Comparison of ENCODE assay signal across 8 cellular contexts in the genomic region with DNA sequence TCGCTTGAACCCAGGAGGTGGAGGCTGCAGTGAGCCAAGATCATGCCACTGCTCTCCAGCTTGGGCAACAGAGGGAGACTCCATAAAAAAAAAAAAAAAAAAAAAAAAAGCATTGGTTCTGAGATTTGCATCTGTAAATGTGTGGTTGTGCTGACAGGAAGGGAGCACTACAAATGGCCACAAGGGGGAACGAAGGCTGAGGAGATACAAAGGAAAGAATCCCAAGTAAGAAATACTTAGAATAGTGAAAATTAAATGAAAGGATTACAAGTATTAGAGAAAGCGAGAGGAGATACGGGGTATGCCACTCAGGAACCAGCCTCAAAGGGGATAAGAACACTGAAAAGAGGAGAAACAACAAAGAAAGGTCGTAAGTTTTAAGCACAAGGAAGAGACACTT.
DNase-seq lines count a peak whose midpoint lies in the region; ATAC-seq and TF ChIP-seq lines count a peak whose summit lies in the region.

No MANE protein-coding gene starts in this region.

- H3K4me3 ChIP-seq in fibroblast of mammary gland (ENCODE audit: control insufficient read depth, low read depth, low read length): no peak overlapping the region

- peak; percentile 24 for DNase-seq in AG20443 (ENCODE audit: low spot score)
- DNase-seq in NCI-H526 treated with DMSO at 0.1 percent for 48 hours (lab: John Stamatoyannopoulos, UW): peak; percentile 61
- DNase-seq in fibroblast of mammary gland (ENCODE audit: low read depth): peak; percentile 58
- no peak for DNase-seq in HPDE6-E6E7 (ENCODE audit: extremely low spot score)
- no peak for DNase-seq in HK-2 (ENCODE audit: unreplicated experiment)
- no peak for DNase-seq in stimulated activated CD4-positive, alpha-beta T cell treated with anti-CD3 and anti-CD28 coated beads, Interleukin-12 subunit alpha, Interleukin-12 subunit beta, amount 100 ng/mL, for 4 hours

- ATAC-seq in GM18502 (IDR thresholded peaks at IDR 0.05; ENCODE audit: poor library complexity, unreplicated experiment) (peak; percentile 46), GM21528 (IDR thresholded peaks at IDR 0.05; ENCODE audit: low FRiP score, unreplicated experiment) (no peak)

- TF ChIP-seq CTCF in fibroblast of mammary gland (conservative IDR thresholded peaks at IDR 0.05; ENCODE audit: control insufficient read depth, insufficient read depth, low read depth, low read length): peak; percentile 51

Comparison
In these comparisons a context has a peak if more than half of its experiments do, and no peak if none do; other contexts are left out.
1. DNase-seq: peak in AG20443 (single experiment), NCI-H526 treated with DMSO at 0.1 percent for 48 hours (single experiment) and fibroblast of mammary gland (single experiment); none in HPDE6-E6E7 (single experiment), HK-2 (single experiment) and stimulated activated CD4-positive, alpha-beta T cell treated with anti-CD3 and anti-CD28 coated beads, Interleukin-12 subunit alpha, Interleukin-12 subunit beta, amount 100 ng/mL, for 4 hours (single experiment).